In the genomic region with DNA sequence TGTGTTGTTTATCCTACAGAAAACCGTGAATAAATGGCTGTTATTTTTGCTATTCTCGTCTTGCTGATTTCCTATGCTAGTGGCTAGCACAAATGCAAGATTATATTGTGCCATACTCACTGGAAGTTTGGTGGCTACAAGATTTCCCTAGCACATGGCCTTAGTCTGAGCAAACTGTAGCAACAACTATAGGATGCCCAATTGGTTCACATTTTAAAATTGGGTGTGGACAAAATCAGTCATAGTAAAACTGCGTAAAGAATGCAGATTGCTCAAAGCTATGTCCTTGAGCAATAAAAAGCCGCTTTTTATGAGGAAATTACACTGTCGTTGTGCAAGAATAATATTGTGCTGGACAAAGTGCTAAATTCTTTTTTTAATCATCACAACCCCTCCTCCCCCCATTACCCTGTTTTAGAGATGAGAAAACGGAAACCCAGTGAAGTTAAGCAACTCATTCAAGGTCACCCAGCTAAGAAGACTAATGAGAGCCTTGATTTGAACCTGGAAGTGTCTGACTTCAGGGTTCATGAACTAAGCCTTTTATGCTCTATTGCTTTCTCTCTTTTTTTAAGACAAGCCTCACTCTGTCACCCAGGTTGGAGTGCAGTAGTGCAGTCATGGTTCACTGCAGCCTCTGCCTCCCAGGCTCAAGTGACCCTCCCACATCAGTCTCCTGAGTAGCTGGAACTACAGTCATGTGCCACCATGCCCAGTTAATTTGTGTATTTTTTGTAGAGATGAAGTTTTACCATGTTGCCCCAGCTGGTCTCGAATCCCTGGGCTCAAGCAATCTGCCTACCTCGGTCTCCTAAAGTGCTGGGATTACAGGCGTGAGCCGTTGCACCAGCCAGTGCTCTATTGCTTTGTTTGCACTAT, we compare ENCODE assay signal across 9 cellular contexts.
DNase-seq lines count a peak whose midpoint lies in the region; ATAC-seq and TF ChIP-seq lines count a peak whose summit lies in the region.
"Had no signal": no experiment of that assay in that cellular context is flagged by ENCODE, and none has a peak within 500 bp of the region (broad histone marks: within the 10 kb centered on the region; RNA-seq: fewer than 3 reads in every experiment).

No MANE protein-coding gene starts in this region.

- H3K27ac Mint-ChIP-seq in stimulated activated memory B cell treated with anti-CD40 and anti-IgM and Interleukin-4, amounts not matched to agents 10 μg/mL and 1 μg/mL and 100 μg/mL, for 72 hours = no peak overlapping the region

- TF ChIP-seq CTCF in epithelial cell of esophagus (IDR thresholded peaks at IDR 0.05; ENCODE audit: insufficient read depth, low read depth, low read length, missing control alignments) = no peak

- H3K4me3 Mint-ChIP-seq in stimulated activated memory B cell treated with anti-CD40 and anti-IgM and Interleukin-4, amounts not matched to agents 10 μg/mL and 1 μg/mL and 100 μg/mL, for 72 hours = no peak overlapping the region
- H3K4me3 Mint-ChIP-seq: neural crest cell had no signal

- H3K9me3 Mint-ChIP-seq in stimulated activated memory B cell treated with anti-CD40 and anti-IgM and Interleukin-4, amounts not matched to agents 10 μg/mL and 1 μg/mL and 100 μg/mL, for 72 hours = no peaks in the 10 kb centered on the region

- no peaks in the 10 kb centered on the region for H3K4me1 Mint-ChIP-seq in stimulated activated memory B cell treated with anti-CD40 and anti-IgM and Interleukin-4, amounts not matched to agents 10 μg/mL and 1 μg/mL and 100 μg/mL, for 72 hours

- DNase-seq in DMS79 (lab: John Stamatoyannopoulos, UW) (peak; percentile 24), H4 (ENCODE audit: low spot score) (peak; percentile 85), NCI-H510A (lab: John Stamatoyannopoulos, UW) (peak; percentile 27), epithelial cell of esophagus (ENCODE audit: low read depth) (peak; percentile 97), renal cortical epithelial cell (ENCODE audit: low read depth) (peak; percentile 100), NCI-H524 treated with DMSO at 0.1 percent for 48 hours (lab: John Stamatoyannopoulos, UW) (no peak)
- no peak for DNase-seq in activated CD4-positive, alpha-beta T cell treated with anti-CD3 and anti-CD28 coated beads for 48 hours

- no peaks in the 10 kb centered on the region for H3K27me3 Mint-ChIP-seq in stimulated activated memory B cell treated with anti-CD40 and anti-IgM and Interleukin-4, amounts not matched to agents 10 μg/mL and 1 μg/mL and 100 μg/mL, for 72 hours

- H3K36me3 Mint-ChIP-seq in stimulated activated memory B cell treated with anti-CD40 and anti-IgM and Interleukin-4, amounts not matched to agents 10 μg/mL and 1 μg/mL and 100 μg/mL, for 72 hours = no peaks in the 10 kb centered on the region

- no peak for ATAC-seq in stimulated activated memory B cell treated with anti-CD40 and anti-IgM and Interleukin-4, amounts not matched to agents 10 μg/mL and 1 μg/mL and 100 μg/mL, for 72 hours

- no peak overlapping the region for H3K4me3 ChIP-seq in epithelial cell of esophagus (ENCODE audit: low read length)

Comparison
In these comparisons a context has a peak if more than half of its experiments do, and no peak if none do; other contexts are left out.
1. DNase-seq: peak in DMS79 (single experiment), H4 (single experiment), NCI-H510A (single experiment), epithelial cell of esophagus (single experiment) and renal cortical epithelial cell (single experiment); none in activated CD4-positive, alpha-beta T cell treated with anti-CD3 and anti-CD28 coated beads for 48 hours (single experiment) and NCI-H524 treated with DMSO at 0.1 percent for 48 hours (single experiment).